Comparison of ENCODE assay signal across 10 cellular contexts in genomic region chr3:115272036-115272824, GRCh38.
A peak's percentile ranks its signal among the peaks of the same experiment; 100 is the strongest.
DNase-seq lines count a peak whose midpoint lies in the region; ATAC-seq and TF ChIP-seq lines count a peak whose summit lies in the region.
"Had no signal": no experiment of that assay in that cellular context is flagged by ENCODE, and none has a peak within 500 bp of the region (broad histone marks: within the 10 kb centered on the region; RNA-seq: fewer than 3 reads in every experiment).

No MANE protein-coding gene starts in this region.

- no peaks in the 10 kb centered on the region for H3K4me1 Mint-ChIP-seq in nephron progenitor cell

- no peak overlapping the region for H3K27ac Mint-ChIP-seq in nephron progenitor cell

- peaks cover 5% of the 10 kb centered on the region for H3K27me3 Mint-ChIP-seq in nephron progenitor cell (ENCODE audit: low read depth, poor library complexity)

- no peak for TF ChIP-seq CTCF in nephron progenitor cell (IDR thresholded peaks at IDR 0.05)

- H3K36me3 Mint-ChIP-seq in nephron progenitor cell (ENCODE audit: low read depth), result no peaks in the 10 kb centered on the region

- DNase-seq in AG08396 (ENCODE audit: low spot score) (peak; percentile 46), HS-5 (ENCODE audit: low read depth) (peak; percentile 19), amniotic epithelial cell (ENCODE audit: low read depth) (peak; percentile 93), iPS-NIHi11 (ENCODE audit: low spot score) (peak; percentile 13), nephron progenitor cell (no peak), NCI-H187 (lab: John Stamatoyannopoulos, UW) (no peak), mesenteric fat pad (ENCODE audit: low spot score) (no peak)
- DNase-seq: left cardiac atrium; stimulated activated CD8-positive, alpha-beta memory T cell treated with anti-CD3 and anti-CD28 coated beads, Interleukin-4, amount 100 ng/mL, for 48 hours had no signal

- no peak for ATAC-seq in GM18861 (IDR thresholded peaks at IDR 0.05; ENCODE audit: unreplicated experiment)
- ATAC-seq: left cardiac atrium had no signal

- H3K9me3 Mint-ChIP-seq in nephron progenitor cell, result no peaks in the 10 kb centered on the region

- H3K4me3 Mint-ChIP-seq in nephron progenitor cell, result no peak overlapping the region

Comparison
In these comparisons a context has a peak if more than half of its experiments do, and no peak if none do; other contexts are left out.
1. DNase-seq: peak in AG08396 (single experiment), HS-5 (single experiment), amniotic epithelial cell (single experiment) and iPS-NIHi11 (single experiment); none in nephron progenitor cell (single experiment), NCI-H187 (0 of 2) and mesenteric fat pad (single experiment).